ENCODE assay signal across 23 cellular contexts in the genomic region with DNA sequence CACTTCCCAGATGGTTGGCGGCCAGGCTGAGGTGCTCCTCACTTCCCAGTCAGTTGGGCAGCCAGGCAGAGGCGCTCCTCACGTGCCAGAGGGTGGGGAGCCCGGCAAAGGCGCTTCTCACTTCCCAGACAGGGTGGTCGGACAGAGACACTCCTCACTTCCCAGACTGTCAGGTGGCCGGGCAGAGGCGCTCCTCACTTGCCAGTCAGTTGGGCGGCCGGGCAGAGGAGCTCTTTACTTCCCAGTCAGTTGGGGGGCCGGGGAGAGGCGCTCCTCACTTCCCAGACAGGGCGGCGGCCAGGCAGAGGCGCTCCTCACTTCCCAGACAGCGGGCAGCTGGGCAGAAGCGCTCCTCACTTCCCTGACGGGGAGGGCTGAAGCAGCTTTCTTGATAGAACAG.
"Had no signal": no experiment of that assay in that cellular context is flagged by ENCODE, and none has a peak within 500 bp of the region (broad histone marks: within the 10 kb centered on the region; RNA-seq: fewer than 3 reads in every experiment).

No MANE protein-coding gene starts in this region.

- H3K4me3 ChIP-seq: gastroesophageal sphincter, heart left ventricle, hepatocyte, left lung, lower lobe of right lung had no signal

- DNase-seq: cerebellar nuclear complex; cortex of kidney; effector CD8-positive, alpha-beta T cell; effector memory CD8-positive, alpha-beta T cell; endodermal cell; erythroblast; foreskin keratinocyte; heart left ventricle; hypothalamus; immature natural killer cell; islet precursor cell; kidney glomerular epithelial cell; left ventricle myocardium superior; lower lobe of right lung; mesenchymal stem cell had no signal

- ATAC-seq: effector memory CD8-positive, alpha-beta T cell; foreskin keratinocyte; gastroesophageal sphincter; heart left ventricle; left lung; left ventricle myocardium superior; lower lobe of right lung had no signal

- H3K27ac ChIP-seq: epithelial cell of prostate, foreskin keratinocyte, gastroesophageal sphincter, heart left ventricle, hepatocyte, left lung, lower lobe of right lung had no signal

- H3K36me3 ChIP-seq: gastroesophageal sphincter, heart left ventricle, left lung, lower lobe of right lung had no signal

- H3K27me3 ChIP-seq: foreskin keratinocyte, gastroesophageal sphincter, heart left ventricle, hepatocyte, left lung had no signal

- H3K9me3 ChIP-seq: gastroesophageal sphincter, heart left ventricle, left lung, lower lobe of right lung had no signal

- FAIRE-seq: colon, endometrium, frontal cortex, kidney had no signal

- H3K4me1 ChIP-seq: foreskin keratinocyte, gastroesophageal sphincter, left lung, lower lobe of right lung had no signal
